ENCODE assay signal across 12 cellular contexts in genomic region chr3:34016925-34017592, GRCh38.
DNase-seq lines count a peak whose midpoint lies in the region; ATAC-seq, FAIRE-seq and TF ChIP-seq lines count a peak whose summit lies in the region.
"Had no signal": no experiment of that assay in that cellular context is flagged by ENCODE, and none has a peak within 500 bp of the region (broad histone marks: within the 10 kb centered on the region; RNA-seq: fewer than 3 reads in every experiment).

No MANE protein-coding gene starts in this region.

- H3K27ac ChIP-seq in suprapubic skin (no peak overlapping the region), colonic mucosa (no peak overlapping the region)
- H3K27ac ChIP-seq: heart left ventricle had no signal

- H3K36me3 ChIP-seq in suprapubic skin (no peaks in the 10 kb centered on the region), colonic mucosa (no peaks in the 10 kb centered on the region)
- H3K36me3 ChIP-seq: heart left ventricle had no signal

- H3K9ac ChIP-seq in colonic mucosa (ENCODE audit: low read depth in 2 of 2, low read length in 2 of 2) = no peak overlapping the region

- DNase-seq in GM12891 (ENCODE audit: insufficient read length, low spot score) (no peak), MV-4-11 (lab: John Stamatoyannopoulos, UW) (peak; percentile 86), suprapubic skin (ENCODE audit: low spot score in 2 of 2) (no peak), colonic mucosa (no peak), frontal cortex (ENCODE audit: low spot score in 2 of 2) (no peak)
- DNase-seq in effector memory CD8-positive, alpha-beta T cell = peak in 2 of 3 experiments; percentile 11 to 24
- DNase-seq: activated B cell treated with CpG ODN at 0.5 μM for 24 hours; cerebellar nuclear complex; heart left ventricle; NCI-H2029 treated with DMSO at 0.1 percent for 48 hours; stimulated activated CD4-positive, alpha-beta T cell treated with anti-CD3 and anti-CD28 coated beads, Interleukin-2, amount 100 ng/mL, for 24 hours had no signal

- FAIRE-seq in GM12891 (lab: Jason Lieb, UNC) (no peak), frontal cortex (lab: Jason Lieb, UNC) (no peak)

- ATAC-seq in GM21381 (IDR thresholded peaks at IDR 0.05; ENCODE audit: unreplicated experiment) = peak; percentile 60
- peak; percentile 82 for ATAC-seq in effector memory CD8-positive, alpha-beta T cell (replicated peaks)
- ATAC-seq: heart left ventricle had no signal

- H3K4me3 ChIP-seq in suprapubic skin (no peak overlapping the region), colonic mucosa (no peak overlapping the region)
- H3K4me3 ChIP-seq: heart left ventricle had no signal

- no peak for TF ChIP-seq CTCF in suprapubic skin (IDR thresholded peaks at IDR 0.05)
- no peak for TF ChIP-seq CTCF in colonic mucosa (IDR thresholded peaks at IDR 0.05)

- TF ChIP-seq POLR2A in GM12891 (IDR thresholded peaks at IDR 0.05; ENCODE audit: low read depth, low read length) = no peak
- TF ChIP-seq POLR2A in suprapubic skin (IDR thresholded peaks at IDR 0.05) = no peak

- intact Hi-C loops in colonic mucosa (cut with DNase I) = no loop called here

- no peaks in the 10 kb centered on the region for H3K4me1 ChIP-seq in suprapubic skin
- no peaks in the 10 kb centered on the region for H3K4me1 ChIP-seq in colonic mucosa

- H3K4me1 Mint-ChIP-seq in effector memory CD8-positive, alpha-beta T cell (ENCODE audit: low read depth in 2 of 2) = peaks cover 17 to 36% of the 10 kb centered on the region in 2 donors

- H3K36me3 Mint-ChIP-seq in effector memory CD8-positive, alpha-beta T cell (ENCODE audit: insufficient read depth) = no peaks in the 10 kb centered on the region

- H3K27me3 ChIP-seq in suprapubic skin (no peaks in the 10 kb centered on the region), colonic mucosa (no peaks in the 10 kb centered on the region)
- H3K27me3 ChIP-seq: heart left ventricle had no signal

- 54% methylated on average over 6 of the region's 6 CpGs for WGBS in suprapubic skin

- TF ChIP-seq EP300 in suprapubic skin (IDR thresholded peaks at IDR 0.05) = no peak

- no peaks in the 10 kb centered on the region for H3K9me3 Mint-ChIP-seq in effector memory CD8-positive, alpha-beta T cell
- H3K9me3 Mint-ChIP-seq: activated B cell treated with CpG ODN at 0.5 μM for 24 hours had no signal

- peak overlapping the region; percentile 83 to 86 for H3K27ac Mint-ChIP-seq in effector memory CD8-positive, alpha-beta T cell
- H3K27ac Mint-ChIP-seq: activated B cell treated with CpG ODN at 0.5 μM for 24 hours had no signal

- H3K9me3 ChIP-seq in suprapubic skin (no peaks in the 10 kb centered on the region), colonic mucosa (no peaks in the 10 kb centered on the region)
- H3K9me3 ChIP-seq: heart left ventricle had no signal

- H3K27me3 Mint-ChIP-seq in effector memory CD8-positive, alpha-beta T cell = no peaks in the 10 kb centered on the region
- H3K27me3 Mint-ChIP-seq: activated B cell treated with CpG ODN at 0.5 μM for 24 hours had no signal

- H3K4me3 Mint-ChIP-seq in effector memory CD8-positive, alpha-beta T cell = peak overlapping the region; percentile 43 to 66
- H3K4me3 Mint-ChIP-seq: activated B cell treated with CpG ODN at 0.5 μM for 24 hours had no signal

TF ChIP-seq in GM12891, 5 proteins besides CTCF, POLR2A, EP300 and RAD21:
- TF ChIP-seq SPI1 (IDR thresholded peaks at IDR 0.05; ENCODE audit: low read depth, low read length) (0 out of 2 replicates have a peak, but pooled peaks have one; percentile 20), POU2F2 (IDR thresholded peaks at IDR 0.05; ENCODE audit: low read depth, low read length) (no peak)
TF ChIP-seq in GM12891: peak in this region for 1.

Comparison
In these comparisons a context has a peak if more than half of its experiments do, and no peak if none do; other contexts are left out.
1. DNase-seq: peak in MV-4-11 (single experiment) and effector memory CD8-positive, alpha-beta T cell (2 of 3); none in GM12891 (single experiment), suprapubic skin (0 of 2), colonic mucosa (single experiment) and frontal cortex (0 of 2).